Comparison of ENCODE assay signal across 12 cellular contexts in the genomic region with DNA sequence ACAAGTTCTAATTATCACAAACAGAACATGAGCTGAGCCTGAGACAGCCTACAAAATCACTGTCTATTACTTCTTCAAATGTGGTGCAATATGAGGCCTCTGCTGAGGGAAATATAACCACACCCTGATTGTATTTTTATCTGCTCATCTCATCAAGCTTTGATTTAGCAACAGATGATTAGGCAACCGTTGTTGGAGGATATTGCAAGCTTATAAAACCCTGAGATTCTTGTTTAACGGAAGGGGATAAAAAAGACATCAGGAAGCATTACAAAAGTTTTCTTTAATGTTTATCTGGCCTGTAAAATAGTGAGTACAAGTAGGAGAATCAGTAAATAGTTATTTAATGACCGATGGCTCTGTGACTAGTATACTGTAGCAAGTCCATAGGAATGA.
DNase-seq lines count a peak whose midpoint lies in the region; ATAC-seq and TF ChIP-seq lines count a peak whose summit lies in the region.
"Had no signal": no experiment of that assay in that cellular context is flagged by ENCODE, and none has a peak within 500 bp of the region (broad histone marks: within the 10 kb centered on the region; RNA-seq: fewer than 3 reads in every experiment).

No MANE protein-coding gene starts in this region.

- DNase-seq in SK-N-SH: no peak
- DNase-seq in RPMI7951 (ENCODE audit: low read depth): peak; percentile 25
- peak; percentile 97 for DNase-seq in fibroblast of villous mesenchyme (ENCODE audit: low read depth)
- DNase-seq in stromal cell of bone marrow (ENCODE audit: low read depth): peak; percentile 54
- DNase-seq in NCI-H748 (lab: John Stamatoyannopoulos, UW; ENCODE audit: unreplicated experiment): no peak
- DNase-seq in RPMI8226: no peak
- DNase-seq in immature natural killer cell: no peak
- DNase-seq: NCI-H524 treated with DMSO at 0.1 percent for 48 hours, T1000 had no signal

- H3K4me1 Mint-ChIP-seq in immature natural killer cell: no peaks in the 10 kb centered on the region

- H4K20me1 ChIP-seq in SK-N-SH (ENCODE audit: insufficient read depth): no peaks in the 10 kb centered on the region

- no peaks in the 10 kb centered on the region for H3K27me3 ChIP-seq in SK-N-SH (ENCODE audit: insufficient read depth)
- H3K27me3 ChIP-seq: cardiac muscle cell had no signal

- no peak overlapping the region for H3K27ac ChIP-seq in SK-N-SH (ENCODE audit: low read depth in 2 of 2, low read length in 1 of 2)
- H3K27ac ChIP-seq: cardiac muscle cell had no signal

- no peak overlapping the region for H3K4me2 ChIP-seq in SK-N-SH

- WGBS in SK-N-SH (ENCODE audit: low lambda C conversion rate): 65% methylated on average over 3 of the region's 3 CpGs

- CTCF ChIA-PET in SK-N-SH (lab: Yijun Ruan, JAX): interaction anchor here (0.7 to 1.8 kb wide), 4 partner anchors 17 to 382 kb away, joined by 3 to 6 read pairs (median 4); no protein-coding TSS in a partner anchor

- no peak for TF ChIP-seq RAD21 in SK-N-SH (IDR thresholded peaks at IDR 0.05; ENCODE audit: low read length)

- H3K36me3 Mint-ChIP-seq in immature natural killer cell: no peaks in the 10 kb centered on the region
- H3K36me3 Mint-ChIP-seq: memory B cell had no signal

- H3K4me3 Mint-ChIP-seq in immature natural killer cell: no peak overlapping the region
- H3K4me3 Mint-ChIP-seq: memory B cell had no signal

- ATAC-seq in SK-N-SH treated with all-trans-retinoic acid at 6 μM for 48 hours: no peak

- H3K4me1 ChIP-seq in SK-N-SH (ENCODE audit: control insufficient read depth in 1 of 2, insufficient read depth in 2 of 2, low read depth in 1 of 2, low read length in 1 of 2): no peaks in the 10 kb centered on the region; a peak in 1 of 4 replicates

- H3K79me2 ChIP-seq in SK-N-SH (ENCODE audit: insufficient read depth): no peaks in the 10 kb centered on the region

- no peak overlapping the region for H3K4me3 ChIP-seq in SK-N-SH (ENCODE audit: low read depth in 2 of 2, low read length in 1 of 2)
- H3K4me3 ChIP-seq in fibroblast of villous mesenchyme (ENCODE audit: low read depth, low read length): no peak overlapping the region
- H3K4me3 ChIP-seq: cardiac muscle cell had no signal

- no peak for TF ChIP-seq EP300 in SK-N-SH (IDR thresholded peaks at IDR 0.05; ENCODE audit: borderline replicate concordance in 1 of 2, low read depth in 1 of 2, low read length in 1 of 2)

- H3K27ac Mint-ChIP-seq in immature natural killer cell: no peak overlapping the region
- H3K27ac Mint-ChIP-seq: memory B cell had no signal

- peaks cover 4 to 14% (median 6%) of the 10 kb centered on the region in 3 donors for H3K27me3 Mint-ChIP-seq in immature natural killer cell (ENCODE audit: low read depth in 3 of 3)

- no peaks in the 10 kb centered on the region for H3K9me3 ChIP-seq in SK-N-SH

- 0 out of 2 replicates have a peak overlapping the region, but pooled peaks have one; percentile 6 for H2AFZ ChIP-seq in SK-N-SH (ENCODE audit: low read depth)

- POLR2A ChIA-PET in SK-N-SH (lab: Yijun Ruan, JAX): no interaction called here

- no peaks in the 10 kb centered on the region for H3K9me2 ChIP-seq in SK-N-SH

- TF ChIP-seq CTCF in SK-N-SH (IDR thresholded peaks at IDR 0.05): no peak
- TF ChIP-seq CTCF in fibroblast of villous mesenchyme (IDR thresholded peaks at IDR 0.05; ENCODE audit: insufficient read depth, low read depth, low read length): no peak

- no peaks in the 10 kb centered on the region for H3K36me3 ChIP-seq in SK-N-SH (replicated peaks in 1 of 2; ENCODE audit: control insufficient read depth in 1 of 2, insufficient read depth in 2 of 2, low read length in 1 of 2)
- H3K36me3 ChIP-seq: cardiac muscle cell had no signal

- no peaks in the 10 kb centered on the region for H3F3A ChIP-seq in SK-N-SH (replicated peaks; ENCODE audit: insufficient read depth)

- H3K9me3 Mint-ChIP-seq in immature natural killer cell: peaks cover 0 to 3% (median 0%) of the 10 kb centered on the region in 6 donors
- H3K9me3 Mint-ChIP-seq: memory B cell had no signal

- H3K9ac ChIP-seq in SK-N-SH: no peak overlapping the region

TF ChIP-seq in SK-N-SH, 30 proteins besides CTCF, POLR2A, EP300 and RAD21 (continues in another document):
- TF ChIP-seq FOXM1 (IDR thresholded peaks at IDR 0.05; ENCODE audit: low read depth): no peak
- TF ChIP-seq ZBTB33 (IDR thresholded peaks at IDR 0.05; ENCODE audit: borderline replicate concordance, low read depth): no peak
- TF ChIP-seq, protein P1, sequence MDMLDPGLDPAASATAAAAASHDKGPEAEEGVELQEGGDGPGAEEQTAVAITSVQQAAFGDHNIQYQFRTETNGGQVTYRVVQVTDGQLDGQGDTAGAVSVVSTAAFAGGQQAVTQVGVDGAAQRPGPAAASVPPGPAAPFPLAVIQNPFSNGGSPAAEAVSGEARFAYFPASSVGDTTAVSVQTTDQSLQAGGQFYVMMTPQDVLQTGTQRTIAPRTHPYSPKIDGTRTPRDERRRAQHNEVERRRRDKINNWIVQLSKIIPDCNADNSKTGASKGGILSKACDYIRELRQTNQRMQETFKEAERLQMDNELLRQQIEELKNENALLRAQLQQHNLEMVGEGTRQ (IDR thresholded peaks at IDR 0.05; ENCODE audit: borderline replicate concordance, low read depth, low read length): no peak
- no peak for TF ChIP-seq TAF1 (IDR thresholded peaks at IDR 0.05; ENCODE audit: borderline replicate concordance, low read depth, low read length)
- TF ChIP-seq YY1 (IDR thresholded peaks at IDR 0.05; ENCODE audit: low read depth): no peak
- no peak for TF ChIP-seq MEF2A (IDR thresholded peaks at IDR 0.05; ENCODE audit: borderline replicate concordance, low read depth)
- TF ChIP-seq, protein P2, sequence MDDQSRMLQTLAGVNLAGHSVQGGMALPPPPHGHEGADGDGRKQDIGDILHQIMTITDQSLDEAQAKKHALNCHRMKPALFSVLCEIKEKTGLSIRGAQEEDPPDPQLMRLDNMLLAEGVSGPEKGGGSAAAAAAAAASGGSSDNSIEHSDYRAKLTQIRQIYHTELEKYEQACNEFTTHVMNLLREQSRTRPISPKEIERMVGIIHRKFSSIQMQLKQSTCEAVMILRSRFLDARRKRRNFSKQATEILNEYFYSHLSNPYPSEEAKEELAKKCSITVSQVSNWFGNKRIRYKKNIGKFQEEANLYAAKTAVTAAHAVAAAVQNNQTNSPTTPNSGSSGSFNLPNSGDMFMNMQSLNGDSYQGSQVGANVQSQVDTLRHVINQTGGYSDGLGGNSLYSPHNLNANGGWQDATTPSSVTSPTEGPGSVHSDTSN (IDR thresholded peaks at IDR 0.05): no peak

TF ChIP-seq in SK-N-SH treated with all-trans-retinoic acid at 6 μM for 48 hours, 23 proteins besides CTCF, POLR2A, EP300 and RAD21:
- no peak for TF ChIP-seq SNAI2 (CRISPR knock-in tag; IDR thresholded peaks at IDR 0.05)
- TF ChIP-seq ZFP3 (CRISPR knock-in tag; IDR thresholded peaks at IDR 0.05): no peak
- no peak for TF ChIP-seq ZNF8 (CRISPR knock-in tag; IDR thresholded peaks at IDR 0.05)
- no peak for TF ChIP-seq TCF4 (CRISPR knock-in tag; IDR thresholded peaks at IDR 0.05; ENCODE audit: borderline replicate concordance)
- no peak for TF ChIP-seq BACH2 (CRISPR knock-in tag; IDR thresholded peaks at IDR 0.05; ENCODE audit: borderline replicate concordance)
- TF ChIP-seq ZNF565 (CRISPR knock-in tag; conservative IDR thresholded peaks at IDR 0.05; ENCODE audit: low read depth): no peak
- no peak for TF ChIP-seq TSHZ2 (CRISPR knock-in tag; IDR thresholded peaks at IDR 0.05)
- TF ChIP-seq GLIS3 (CRISPR knock-in tag; IDR thresholded peaks at IDR 0.05): no peak
- no peak for TF ChIP-seq RARB (CRISPR knock-in tag; IDR thresholded peaks at IDR 0.05)
- no peak for TF ChIP-seq CSDC2 (CRISPR knock-in tag; IDR thresholded peaks at IDR 0.05)

Comparison
In these comparisons a context has a peak if more than half of its experiments do, and no peak if none do; other contexts are left out.
1. DNase-seq: peak in RPMI7951 (single experiment), fibroblast of villous mesenchyme (single experiment) and stromal cell of bone marrow (single experiment); none in SK-N-SH (single experiment), NCI-H748 (single experiment), RPMI8226 (single experiment) and immature natural killer cell (0 of 3).